Comparison of ENCODE assay signal across 9 cellular contexts in the genomic region with DNA sequence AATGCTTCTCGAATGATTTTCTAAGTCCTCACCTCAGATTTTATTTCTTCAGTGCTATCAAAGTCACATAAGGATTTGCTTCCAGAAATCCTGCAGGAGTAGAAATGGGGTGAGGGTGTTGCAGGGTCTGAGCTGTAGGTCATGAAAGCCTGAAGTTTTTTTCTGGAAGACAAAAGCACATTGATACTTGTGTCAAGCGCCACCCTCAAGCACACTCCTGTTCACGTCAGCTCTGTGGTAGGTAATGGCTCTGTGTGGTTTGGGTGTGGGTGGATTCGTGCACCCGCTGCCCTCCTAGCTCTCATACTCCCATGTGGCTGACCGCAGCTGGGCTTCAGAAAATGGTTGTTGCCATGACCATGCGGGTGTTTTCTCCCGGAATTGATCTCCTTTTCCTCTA. TPM values are rescaled to one million over a fixed set of nuclear protein-coding genes. Genes with fewer than 3 reads are reported as not detected.
DNase-seq lines count a peak whose midpoint lies in the region; TF ChIP-seq lines count a peak whose summit lies in the region.
"Had no signal": no experiment of that assay in that cellular context is flagged by ENCODE, and none has a peak within 500 bp of the region (broad histone marks: within the 10 kb centered on the region; RNA-seq: fewer than 3 reads in every experiment).

No MANE protein-coding gene starts in this region.

- peak; percentile 79 for DNase-seq in A172 (ENCODE audit: low spot score)
- peak; percentile 40 for DNase-seq in NCI-H1417 treated with DMSO at 0.1 percent for 48 hours (lab: John Stamatoyannopoulos, UW)
- peak in 4 of 10 donors; percentile 43 to 65 (median 48) for DNase-seq in dorsolateral prefrontal cortex
- DNase-seq in middle frontal gyrus (ENCODE audit: extremely low spot score, low spot score) = peak; percentile 8
- DNase-seq in mesenteric fat pad (ENCODE audit: low spot score) = no peak
- DNase-seq in amniotic stem cell (lab: John Stamatoyannopoulos, UW) = no peak
- no peak for DNase-seq in activated CD4-positive, alpha-beta T cell treated with anti-CD3 and anti-CD28 coated beads for 48 hours
- DNase-seq in stimulated activated CD4-positive, alpha-beta T cell treated with anti-CD3 and anti-CD28 coated beads, Interleukin-12 subunit alpha, Interleukin-12 subunit beta, amount 100 ng/mL, for 4 hours = no peak

- intact Hi-C loops in dorsolateral prefrontal cortex (cut with DNase I) = loop anchor here (2.0 to 5.0 kb wide), 3 partner anchors 60 to 80 kb away; a partner anchor contains a TSS

- H3K4me3 ChIP-seq in dorsolateral prefrontal cortex = peak overlapping the region; percentile 16 to 63 (median 44)

- no peaks in the 10 kb centered on the region for H3K27me3 ChIP-seq in dorsolateral prefrontal cortex

- TF ChIP-seq CTCF in dorsolateral prefrontal cortex (IDR thresholded peaks at IDR 0.05 in 54 of 56, conservative IDR thresholded peaks at IDR 0.05 in 2 of 56; ENCODE audit: low read depth in 1 of 56, partially characterized antibody in 56 of 56) = peak in 2 of 56 donors; percentile 10 to 20

- peak overlapping the region; percentile 80 to 100 (median 97) for H3K27ac ChIP-seq in dorsolateral prefrontal cortex
- H3K27ac ChIP-seq: C4-2B had no signal

RNA-seq across cellular contexts. Expression of a gene that starts 39.9 kb away (rescaled TPM):
- total RNA-seq in A172 (2014; rRNA removed; shearing (Covaris generic)) = 2.1 TPM in 1 of 2 replicates, not detected in the other
- total RNA-seq in dorsolateral prefrontal cortex (1 to 10 TPM in 51 of 120 experiments, under 1 TPM in 29, not detected in 40; 0.18 to 4.1 (median 1.2) TPM), mesenteric fat pad (not detected)

RNA-seq across cellular contexts. Expression of a gene that starts 59.8 kb away (rescaled TPM):
- total RNA-seq in A172 (2014; rRNA removed; shearing (Covaris generic)) = 33.4 and 38.6 TPM in 2 replicates
- total RNA-seq in dorsolateral prefrontal cortex (10 to 100 TPM; 22.2 to 91.8 (median 43.7) TPM), mesenteric fat pad (4.0 TPM)

Comparison
In these comparisons a context has a peak if more than half of its experiments do, and no peak if none do; other contexts are left out.
1. DNase-seq: peak in A172 (single experiment), NCI-H1417 treated with DMSO at 0.1 percent for 48 hours (single experiment) and middle frontal gyrus (single experiment); none in mesenteric fat pad (single experiment), amniotic stem cell (single experiment), activated CD4-positive, alpha-beta T cell treated with anti-CD3 and anti-CD28 coated beads for 48 hours (single experiment) and stimulated activated CD4-positive, alpha-beta T cell treated with anti-CD3 and anti-CD28 coated beads, Interleukin-12 subunit alpha, Interleukin-12 subunit beta, amount 100 ng/mL, for 4 hours (single experiment).